In genomic region chr17:70041061-70041460, GRCh38 we compare ENCODE assay signal across 24 cellular contexts. TPM values are rescaled to one million over a fixed set of nuclear protein-coding genes. Genes with fewer than 3 reads are reported as not detected.
"Had no signal": no experiment of that assay in that cellular context is flagged by ENCODE, and none has a peak within 500 bp of the region (broad histone marks: within the 10 kb centered on the region; RNA-seq: fewer than 3 reads in every experiment).

No MANE protein-coding gene starts in this region.

- H3K4me3 ChIP-seq: esophagus muscularis mucosa, hepatocyte, left ventricle myocardium inferior, lower lobe of right lung, neural progenitor cell, ovary, right atrium auricular region, sigmoid colon, skin epidermis, thoracic aorta, transverse colon had no signal

- H3K27me3 ChIP-seq: esophagus muscularis mucosa, foreskin keratinocyte, hepatocyte, neural progenitor cell, ovary, right atrium auricular region, sigmoid colon, transverse colon had no signal

- H3K9me3 Mint-ChIP-seq: naive B cell; neural progenitor cell; stimulated activated naive B cell treated with anti-CD40 and anti-IgM and Interleukin-4, amounts not matched to agents 10 μg/mL and 1 μg/mL and 100 μg/mL, for 72 hours; stimulated activated naive CD8-positive, alpha-beta T cell treated with anti-CD3 and anti-CD28 coated beads, Interleukin-15, amount 100 ng/mL, for 72 hours had no signal

- H3K4me2 ChIP-seq: hepatocyte, neural progenitor cell had no signal

- ATAC-seq: left cardiac atrium; lower lobe of right lung; stimulated activated naive B cell treated with anti-CD40 and anti-IgM and Interleukin-4, amounts not matched to agents 10 μg/mL and 1 μg/mL and 100 μg/mL, for 72 hours; stimulated activated naive CD8-positive, alpha-beta T cell treated with anti-CD3 and anti-CD28 coated beads, Interleukin-15, amount 100 ng/mL, for 72 hours had no signal

- H3K27me3 Mint-ChIP-seq: memory B cell; naive B cell; stimulated activated naive B cell treated with anti-CD40 and anti-IgM and Interleukin-4, amounts not matched to agents 10 μg/mL and 1 μg/mL and 100 μg/mL, for 72 hours; stimulated activated naive CD8-positive, alpha-beta T cell treated with anti-CD3 and anti-CD28 coated beads, Interleukin-15, amount 100 ng/mL, for 72 hours had no signal

- H3K36me3 ChIP-seq: esophagus muscularis mucosa, left ventricle myocardium inferior, lower lobe of right lung, neural progenitor cell, ovary, right atrium auricular region, sigmoid colon, thoracic aorta, transverse colon had no signal

- H3K79me2 ChIP-seq: hepatocyte had no signal

- H3K4me3 Mint-ChIP-seq: memory B cell; naive B cell; neural progenitor cell; stimulated activated naive B cell treated with anti-CD40 and anti-IgM and Interleukin-4, amounts not matched to agents 10 μg/mL and 1 μg/mL and 100 μg/mL, for 72 hours; stimulated activated naive CD8-positive, alpha-beta T cell treated with anti-CD3 and anti-CD28 coated beads, Interleukin-15, amount 100 ng/mL, for 72 hours had no signal

- H3K27ac Mint-ChIP-seq: memory B cell; naive B cell; neural progenitor cell; stimulated activated naive B cell treated with anti-CD40 and anti-IgM and Interleukin-4, amounts not matched to agents 10 μg/mL and 1 μg/mL and 100 μg/mL, for 72 hours; stimulated activated naive CD8-positive, alpha-beta T cell treated with anti-CD3 and anti-CD28 coated beads, Interleukin-15, amount 100 ng/mL, for 72 hours had no signal

- H3K9me3 ChIP-seq: esophagus muscularis mucosa, left ventricle myocardium inferior, lower lobe of right lung, ovary, right atrium auricular region, sigmoid colon, thoracic aorta, transverse colon had no signal

- H3K36me3 Mint-ChIP-seq: memory B cell; naive B cell; neural progenitor cell; stimulated activated naive B cell treated with anti-CD40 and anti-IgM and Interleukin-4, amounts not matched to agents 10 μg/mL and 1 μg/mL and 100 μg/mL, for 72 hours had no signal

- H3K4me1 Mint-ChIP-seq: memory B cell; naive B cell; neural progenitor cell; stimulated activated naive B cell treated with anti-CD40 and anti-IgM and Interleukin-4, amounts not matched to agents 10 μg/mL and 1 μg/mL and 100 μg/mL, for 72 hours; stimulated activated naive CD8-positive, alpha-beta T cell treated with anti-CD3 and anti-CD28 coated beads, Interleukin-15, amount 100 ng/mL, for 72 hours had no signal

- H3K4me1 ChIP-seq: esophagus muscularis mucosa, foreskin keratinocyte, lower lobe of right lung, neural progenitor cell, right atrium auricular region, sigmoid colon had no signal

- H3K9ac ChIP-seq: neural progenitor cell had no signal

- H2AFZ ChIP-seq: hepatocyte, neural progenitor cell had no signal

- H3K27ac ChIP-seq: esophagus muscularis mucosa, foreskin keratinocyte, hepatocyte, left ventricle myocardium inferior, lower lobe of right lung, neural progenitor cell, right atrium auricular region, sigmoid colon, skin epidermis, thoracic aorta, transverse colon had no signal

- DNase-seq: head of caudate nucleus; kidney; left cardiac atrium; left ventricle myocardium inferior; lower lobe of right lung; midbrain; naive B cell; nucleus accumbens; ovary; sigmoid colon; stimulated activated CD4-positive, alpha-beta T cell treated with anti-CD3 and anti-CD28 coated beads, Interleukin-2, amount 100 ng/mL, for 24 hours; stimulated activated CD4-positive, alpha-beta T cell treated with anti-CD3 and anti-CD28 coated beads, Interleukin-4, amount 100 ng/mL, for 4 hours; stimulated activated naive B cell treated with anti-CD40 and anti-IgM and Interleukin-4, amounts not matched to agents 10 μg/mL and 1 μg/mL and 100 μg/mL, for 72 hours; stimulated activated naive CD8-positive, alpha-beta T cell treated with anti-CD3 and anti-CD28 coated beads, Interleukin-15, amount 100 ng/mL, for 72 hours; transverse colon had no signal

RNA-seq across cellular contexts. Expression of gene KCNJ16, which starts 34.0 kb away (rescaled TPM):
- total RNA-seq: foreskin keratinocyte, left cardiac atrium, left ventricle myocardium inferior, ureter had no signal
- polyA plus RNA-seq: foreskin keratinocyte had no signal
